Comparison of ENCODE assay signal across 29 cellular contexts in the genomic region with DNA sequence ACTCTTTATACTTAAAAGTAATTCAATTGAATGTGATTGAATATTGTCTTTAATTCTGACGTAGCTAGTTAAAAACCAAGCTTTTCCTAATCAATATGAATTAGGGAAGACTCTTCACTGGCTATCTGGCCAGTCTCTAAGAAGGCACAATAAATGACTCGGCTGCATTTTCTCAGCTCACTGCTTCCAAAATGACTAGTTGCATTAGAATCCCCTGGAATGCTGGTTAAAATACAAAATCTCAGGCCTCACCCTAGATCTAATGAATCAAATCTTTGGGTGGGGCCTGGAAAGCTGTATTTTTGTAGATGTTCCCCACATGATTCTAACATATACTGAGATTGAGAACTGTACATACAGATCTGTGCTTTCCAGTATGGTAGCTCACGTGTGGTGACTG.
DNase-seq lines count a peak whose midpoint lies in the region; ATAC-seq and TF ChIP-seq lines count a peak whose summit lies in the region.
"Had no signal": no experiment of that assay in that cellular context is flagged by ENCODE, and none has a peak within 500 bp of the region (broad histone marks: within the 10 kb centered on the region; RNA-seq: fewer than 3 reads in every experiment).

No MANE protein-coding gene starts in this region.

- H3K9me3 ChIP-seq in SK-N-SH = no peaks in the 10 kb centered on the region
- H3K9me3 ChIP-seq: esophagus squamous epithelium, left lung, right atrium auricular region, spleen had no signal

- H4K20me1 ChIP-seq in SK-N-SH (ENCODE audit: insufficient read depth) = no peaks in the 10 kb centered on the region

- no peak for ATAC-seq in stimulated activated memory B cell treated with anti-CD40 and anti-IgM and Interleukin-4, amounts not matched to agents 10 μg/mL and 1 μg/mL and 100 μg/mL, for 72 hours
- ATAC-seq in left lobe of liver = no peak
- ATAC-seq: activated CD8-positive, alpha-beta T cell treated with anti-CD3 and anti-CD28 coated beads, Interleukin-2, amount 10 ng/mL, durations not matched to agents 7 days and 5 days; left lung; naive thymus-derived CD8-positive, alpha-beta T cell had no signal

- in situ Hi-C loops in KBM-7 (cut with MboI; ENCODE audit: low pct_unique_long_range_greater_than_20kb, low sequenced_read_pairs) = no loop called here

- H3K27me3 ChIP-seq in SK-N-SH (ENCODE audit: insufficient read depth) = no peaks in the 10 kb centered on the region
- H3K27me3 ChIP-seq: esophagus squamous epithelium, left lung, right atrium auricular region, spleen had no signal

- no peak overlapping the region for H3K4me3 Mint-ChIP-seq in stimulated activated memory B cell treated with anti-CD40 and anti-IgM and Interleukin-4, amounts not matched to agents 10 μg/mL and 1 μg/mL and 100 μg/mL, for 72 hours
- H3K4me3 Mint-ChIP-seq: activated CD8-positive, alpha-beta T cell treated with anti-CD3 and anti-CD28 coated beads, Interleukin-2, amount 10 ng/mL, durations not matched to agents 7 days and 5 days; activated naive CD8-positive, alpha-beta T cell treated with anti-CD3 and anti-CD28 coated beads, Interleukin-2, amount 10 ng/mL, durations not matched to agents 7 days and 5 days; CD4-positive, alpha-beta memory T cell; central memory CD8-positive, alpha-beta T cell; immature natural killer cell; mesothelial cell of epicardium; naive thymus-derived CD8-positive, alpha-beta T cell; stimulated activated effector memory CD8-positive, alpha-beta T cell treated with anti-CD3 and anti-CD28 coated beads, Interleukin-12 subunit alpha, Interleukin-12 subunit beta, amount 100 ng/mL, for 72 hours had no signal

- H3K27ac Mint-ChIP-seq in stimulated activated memory B cell treated with anti-CD40 and anti-IgM and Interleukin-4, amounts not matched to agents 10 μg/mL and 1 μg/mL and 100 μg/mL, for 72 hours = peak overlapping the region; percentile 64
- H3K27ac Mint-ChIP-seq: activated naive CD8-positive, alpha-beta T cell treated with anti-CD3 and anti-CD28 coated beads, Interleukin-2, amount 10 ng/mL, durations not matched to agents 7 days and 5 days; mesothelial cell of epicardium had no signal

- H3K4me1 ChIP-seq in SK-N-SH (ENCODE audit: control insufficient read depth in 1 of 2, insufficient read depth in 2 of 2, low read depth in 1 of 2, low read length in 1 of 2) = peaks cover 3 to 12% of the 10 kb centered on the region in 2 experiments; a peak in 2 of 4 replicates
- H3K4me1 ChIP-seq: parathyroid adenoma had no signal

- no peak overlapping the region for H2AFZ ChIP-seq in SK-N-SH (ENCODE audit: low read depth)
- H2AFZ ChIP-seq: parathyroid adenoma had no signal

- H3K79me2 ChIP-seq in SK-N-SH (ENCODE audit: insufficient read depth) = no peaks in the 10 kb centered on the region
- H3K79me2 ChIP-seq: parathyroid adenoma had no signal

- no peak for TF ChIP-seq RAD21 in SK-N-SH (IDR thresholded peaks at IDR 0.05; ENCODE audit: low read length)

- 79% methylated on average over 3 of the region's 3 CpGs for WGBS in SK-N-SH (ENCODE audit: low lambda C conversion rate)

- H3K4me3 ChIP-seq in SK-N-SH (ENCODE audit: low read depth in 2 of 2, low read length in 1 of 2) = no peak overlapping the region
- H3K4me3 ChIP-seq: esophagus squamous epithelium, left lung, right atrium auricular region, SK-N-MC, spleen had no signal

- H3K36me3 ChIP-seq in SK-N-SH (replicated peaks in 1 of 2; ENCODE audit: control insufficient read depth in 1 of 2, insufficient read depth in 2 of 2, low read length in 1 of 2) = no peaks in the 10 kb centered on the region
- H3K36me3 ChIP-seq: esophagus squamous epithelium, left lung, right atrium auricular region had no signal

- no peak for TF ChIP-seq CTCF in SK-N-SH (IDR thresholded peaks at IDR 0.05)

- DNase-seq in EH (ENCODE audit: low read depth) = peak; percentile 54
- no peak for DNase-seq in SK-N-SH
- peak; percentile 50 for DNase-seq in fibroblast of peridontal ligament (ENCODE audit: extremely low read depth)
- DNase-seq in KBM-7 = no peak
- DNase-seq in DMS53 (lab: John Stamatoyannopoulos, UW) = no peak
- DNase-seq in left lobe of liver (ENCODE audit: low spot score) = no peak
- DNase-seq: activated CD4-positive, alpha-beta T cell treated with anti-CD3 and anti-CD28 coated beads for 1 hour; activated CD8-positive, alpha-beta T cell treated with anti-CD3 and anti-CD28 coated beads, Interleukin-2, amount 10 ng/mL, durations not matched to agents 7 days and 5 days; activated gamma-delta T cell; activated T-cell treated with anti-CD3 and anti-CD28 coated beads for 4 hours; CD4-positive, alpha-beta memory T cell; dermis blood vessel endothelial cell; esophagus squamous epithelium; hypothalamus; immature natural killer cell; left lung; naive thymus-derived CD8-positive, alpha-beta T cell; NCI-H1417 treated with DMSO at 0.1 percent for 48 hours; spleen; stimulated activated CD4-positive, alpha-beta T cell treated with anti-CD3 and anti-CD28 coated beads, Interleukin-2, amount 100 ng/mL, for 48 hours; T-helper 2 cell had no signal

- H3K9me3 Mint-ChIP-seq in stimulated activated memory B cell treated with anti-CD40 and anti-IgM and Interleukin-4, amounts not matched to agents 10 μg/mL and 1 μg/mL and 100 μg/mL, for 72 hours = no peaks in the 10 kb centered on the region
- H3K9me3 Mint-ChIP-seq: activated naive CD8-positive, alpha-beta T cell treated with anti-CD3 and anti-CD28 coated beads, Interleukin-2, amount 10 ng/mL, durations not matched to agents 7 days and 5 days; central memory CD8-positive, alpha-beta T cell; immature natural killer cell; mesothelial cell of epicardium; naive thymus-derived CD8-positive, alpha-beta T cell; stimulated activated effector memory CD8-positive, alpha-beta T cell treated with anti-CD3 and anti-CD28 coated beads, Interleukin-12 subunit alpha, Interleukin-12 subunit beta, amount 100 ng/mL, for 72 hours had no signal

- H3K9ac ChIP-seq in SK-N-SH = no peak overlapping the region
- H3K9ac ChIP-seq: parathyroid adenoma had no signal

- H3K27ac ChIP-seq in SK-N-SH (ENCODE audit: low read depth in 2 of 2, low read length in 1 of 2) = peak overlapping the region in 1 of 2 experiments; percentile 5; a peak in 1 of 4 replicates
- H3K27ac ChIP-seq: esophagus squamous epithelium, left lung, parathyroid adenoma, right atrium auricular region, SK-N-MC had no signal

- peak overlapping the region; percentile 55; the same call in 1 of the 2 replicates for H3K4me2 ChIP-seq in SK-N-SH

- no peak for TF ChIP-seq EP300 in SK-N-SH (IDR thresholded peaks at IDR 0.05; ENCODE audit: borderline replicate concordance in 1 of 2, low read depth in 1 of 2, low read length in 1 of 2)

- peaks cover 36% of the 10 kb centered on the region for H3K36me3 Mint-ChIP-seq in stimulated activated memory B cell treated with anti-CD40 and anti-IgM and Interleukin-4, amounts not matched to agents 10 μg/mL and 1 μg/mL and 100 μg/mL, for 72 hours
- H3K36me3 Mint-ChIP-seq: mesothelial cell of epicardium had no signal

- CTCF ChIA-PET in SK-N-SH (lab: Yijun Ruan, JAX) = interaction anchor here (1.1 kb wide), 1 partner anchor 13 kb away, joined by 3 read pairs; no protein-coding TSS in a partner anchor

- H3F3A ChIP-seq in SK-N-SH (replicated peaks; ENCODE audit: insufficient read depth) = peaks cover 5% of the 10 kb centered on the region

- POLR2A ChIA-PET in SK-N-SH (lab: Yijun Ruan, JAX) = no interaction called here

- H3K4me1 Mint-ChIP-seq in stimulated activated memory B cell treated with anti-CD40 and anti-IgM and Interleukin-4, amounts not matched to agents 10 μg/mL and 1 μg/mL and 100 μg/mL, for 72 hours = peaks cover 64% of the 10 kb centered on the region
- H3K4me1 Mint-ChIP-seq: mesothelial cell of epicardium had no signal

- H3K27me3 Mint-ChIP-seq in stimulated activated memory B cell treated with anti-CD40 and anti-IgM and Interleukin-4, amounts not matched to agents 10 μg/mL and 1 μg/mL and 100 μg/mL, for 72 hours = no peaks in the 10 kb centered on the region
- H3K27me3 Mint-ChIP-seq: activated naive CD8-positive, alpha-beta T cell treated with anti-CD3 and anti-CD28 coated beads, Interleukin-2, amount 10 ng/mL, durations not matched to agents 7 days and 5 days; CD4-positive, alpha-beta memory T cell; central memory CD8-positive, alpha-beta T cell; naive thymus-derived CD8-positive, alpha-beta T cell had no signal

- H3K9me2 ChIP-seq in SK-N-SH = no peaks in the 10 kb centered on the region

TF ChIP-seq in SK-N-SH, 30 proteins besides CTCF, POLR2A, EP300 and RAD21:
- no peak for TF ChIP-seq CHD2 (IDR thresholded peaks at IDR 0.05; ENCODE audit: low read length, partially characterized antibody)
- TF ChIP-seq, protein P1, sequence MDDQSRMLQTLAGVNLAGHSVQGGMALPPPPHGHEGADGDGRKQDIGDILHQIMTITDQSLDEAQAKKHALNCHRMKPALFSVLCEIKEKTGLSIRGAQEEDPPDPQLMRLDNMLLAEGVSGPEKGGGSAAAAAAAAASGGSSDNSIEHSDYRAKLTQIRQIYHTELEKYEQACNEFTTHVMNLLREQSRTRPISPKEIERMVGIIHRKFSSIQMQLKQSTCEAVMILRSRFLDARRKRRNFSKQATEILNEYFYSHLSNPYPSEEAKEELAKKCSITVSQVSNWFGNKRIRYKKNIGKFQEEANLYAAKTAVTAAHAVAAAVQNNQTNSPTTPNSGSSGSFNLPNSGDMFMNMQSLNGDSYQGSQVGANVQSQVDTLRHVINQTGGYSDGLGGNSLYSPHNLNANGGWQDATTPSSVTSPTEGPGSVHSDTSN (IDR thresholded peaks at IDR 0.05) = peak; percentile 3; the same call in 1 of the 2 replicates
- peak; percentile 21; the same call in 1 of the 2 replicates for TF ChIP-seq FOSL2 (IDR thresholded peaks at IDR 0.05; ENCODE audit: borderline replicate concordance, low read depth)

Comparison
In these comparisons a context has a peak if more than half of its experiments do, and no peak if none do; other contexts are left out.
1. DNase-seq: peak in EH (single experiment) and fibroblast of peridontal ligament (single experiment); none in SK-N-SH (single experiment), KBM-7 (single experiment), DMS53 (single experiment) and left lobe of liver (single experiment).